7 cellular contexts compared by ENCODE assay signal in the genomic region with DNA sequence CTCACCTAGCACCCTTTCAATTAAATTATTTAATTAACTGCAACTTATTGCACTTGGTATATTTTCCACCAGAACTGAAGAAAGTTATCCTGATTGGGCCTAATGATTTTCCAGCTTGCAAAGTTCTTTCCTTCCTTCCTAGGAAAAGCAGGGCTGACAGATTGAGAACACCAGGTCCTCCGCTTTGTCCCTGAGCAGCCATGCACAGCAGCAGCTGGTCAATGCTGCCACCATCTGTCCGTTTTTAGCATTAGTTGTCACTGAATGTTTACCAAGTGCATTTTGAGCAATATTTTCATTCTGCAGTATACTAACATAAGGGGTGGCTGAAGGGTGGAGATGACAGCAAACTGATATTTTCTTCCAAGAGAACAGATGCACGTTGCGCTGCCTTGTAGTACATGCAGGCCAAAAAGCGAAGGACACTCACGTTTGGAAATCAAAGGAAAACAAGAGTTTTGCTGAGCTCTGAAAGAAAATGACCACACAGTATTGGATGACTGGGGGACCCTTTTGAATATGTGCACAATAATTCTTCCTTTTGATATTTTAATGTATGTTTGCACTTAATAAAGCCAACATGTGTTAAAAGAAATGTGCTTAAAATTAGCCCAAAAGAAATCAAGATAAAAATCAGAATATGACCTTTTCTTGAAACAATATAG.
DNase-seq lines count a peak whose midpoint lies in the region; TF ChIP-seq lines count a peak whose summit lies in the region.

No MANE protein-coding gene starts in this region.

- peak overlapping the region; percentile 14 for H3K4me2 ChIP-seq in osteoblast (ENCODE audit: insufficient read depth, low read length)

- no peaks in the 10 kb centered on the region for H3K36me3 ChIP-seq in osteoblast (ENCODE audit: insufficient read depth, low read length)

- H3K27ac ChIP-seq in osteoblast (ENCODE audit: low read depth, low read length) = peak overlapping the region; percentile 9

- no peaks in the 10 kb centered on the region for H4K20me1 ChIP-seq in osteoblast (ENCODE audit: insufficient read depth, low read length)

- TF ChIP-seq CTCF in GM12865 (IDR thresholded peaks at IDR 0.05; ENCODE audit: insufficient read depth, low read depth, low read length, missing control alignments) = peak; percentile 66
- TF ChIP-seq CTCF in fibroblast of the aortic adventitia (IDR thresholded peaks at IDR 0.05; ENCODE audit: insufficient read depth, low read length) = peak; percentile 90
- peak; percentile 92 for TF ChIP-seq CTCF in osteoblast (IDR thresholded peaks at IDR 0.05; ENCODE audit: extremely low read depth, low read depth, low read length)

- H3K79me2 ChIP-seq in osteoblast (ENCODE audit: insufficient read depth, low read length) = no peaks in the 10 kb centered on the region

- no peaks in the 10 kb centered on the region for H3K27me3 ChIP-seq in osteoblast (ENCODE audit: insufficient read depth, low read length)

- no peaks in the 10 kb centered on the region for H3K9me3 ChIP-seq in osteoblast (ENCODE audit: low read depth, low read length)

- peak overlapping the region; percentile 48 for H2AFZ ChIP-seq in osteoblast (ENCODE audit: low read length)

- peak; percentile 56 for DNase-seq in GM12865 (ENCODE audit: low read depth)
- peak; percentile 86 for DNase-seq in H4 (ENCODE audit: low spot score)
- peak; percentile 36 for DNase-seq in NCI-H1105 (lab: John Stamatoyannopoulos, UW)
- peak; percentile 36 for DNase-seq in SKM-1 treated with dmso at 0.1 percent for 144 hours (lab: John Stamatoyannopoulos, UW; ENCODE audit: unreplicated experiment)
- DNase-seq in fibroblast of the aortic adventitia (ENCODE audit: low read depth) = peak; percentile 86
- DNase-seq in osteoblast (ENCODE audit: insufficient read length, low spot score, missing footprints) = peak; percentile 38
- no peak for DNase-seq in OCI-M2 (lab: John Stamatoyannopoulos, UW; ENCODE audit: unreplicated experiment)

- peaks cover 11% of the 10 kb centered on the region for H3K4me1 ChIP-seq in osteoblast (ENCODE audit: insufficient read depth, low read length)

- H3K4me3 ChIP-seq in GM12865 (ENCODE audit: low read depth, low read length) = no peak overlapping the region
- H3K4me3 ChIP-seq in fibroblast of the aortic adventitia (ENCODE audit: low read depth, low read length) = no peak overlapping the region
- no peak overlapping the region for H3K4me3 ChIP-seq in osteoblast (ENCODE audit: insufficient read depth, low read length)
